ENCODE assay signal across 11 cellular contexts in genomic region chr6:149558029-149558428, GRCh38.
"Had no signal": no experiment of that assay in that cellular context is flagged by ENCODE, and none has a peak within 500 bp of the region (broad histone marks: within the 10 kb centered on the region; RNA-seq: fewer than 3 reads in every experiment).

No MANE protein-coding gene starts in this region.

- H3K9me3 ChIP-seq: adrenal gland, ascending aorta, body of pancreas, breast epithelium had no signal

- H3K4me3 ChIP-seq: adrenal gland, ascending aorta, body of pancreas, breast epithelium, cardiac muscle cell had no signal

- H3K36me3 ChIP-seq: adrenal gland, ascending aorta, brain microvascular endothelial cell, breast epithelium, cardiac muscle cell had no signal

- H3K27ac ChIP-seq: adrenal gland, ascending aorta, body of pancreas, brain microvascular endothelial cell, breast epithelium, cardiac muscle cell had no signal

- ATAC-seq: activated naive CD4-positive, alpha-beta T cell treated with anti-CD3 and anti-CD28 coated beads, Interleukin-2, amount 50 U/mL, for 72 hours; activated naive CD8-positive, alpha-beta T cell treated with anti-CD3 and anti-CD28 coated beads, Interleukin-2, amount 50 U/mL, for 24 hours; activated T-cell treated with anti-CD3 and anti-CD28 coated beads, Interleukin-2, amount 50 U/mL, for 4 hours; activated T-cell treated with anti-CD3 and anti-CD28 coated beads, Interleukin-2, amount 50 U/mL, for 72 hours; activated T-helper 17 cell treated with anti-CD3 and anti-CD28 coated beads, Interleukin-2, amount 50 U/mL, for 72 hours; body of pancreas had no signal

- H3K4me1 ChIP-seq: adrenal gland, ascending aorta, body of pancreas, breast epithelium had no signal
